In the genomic region with DNA sequence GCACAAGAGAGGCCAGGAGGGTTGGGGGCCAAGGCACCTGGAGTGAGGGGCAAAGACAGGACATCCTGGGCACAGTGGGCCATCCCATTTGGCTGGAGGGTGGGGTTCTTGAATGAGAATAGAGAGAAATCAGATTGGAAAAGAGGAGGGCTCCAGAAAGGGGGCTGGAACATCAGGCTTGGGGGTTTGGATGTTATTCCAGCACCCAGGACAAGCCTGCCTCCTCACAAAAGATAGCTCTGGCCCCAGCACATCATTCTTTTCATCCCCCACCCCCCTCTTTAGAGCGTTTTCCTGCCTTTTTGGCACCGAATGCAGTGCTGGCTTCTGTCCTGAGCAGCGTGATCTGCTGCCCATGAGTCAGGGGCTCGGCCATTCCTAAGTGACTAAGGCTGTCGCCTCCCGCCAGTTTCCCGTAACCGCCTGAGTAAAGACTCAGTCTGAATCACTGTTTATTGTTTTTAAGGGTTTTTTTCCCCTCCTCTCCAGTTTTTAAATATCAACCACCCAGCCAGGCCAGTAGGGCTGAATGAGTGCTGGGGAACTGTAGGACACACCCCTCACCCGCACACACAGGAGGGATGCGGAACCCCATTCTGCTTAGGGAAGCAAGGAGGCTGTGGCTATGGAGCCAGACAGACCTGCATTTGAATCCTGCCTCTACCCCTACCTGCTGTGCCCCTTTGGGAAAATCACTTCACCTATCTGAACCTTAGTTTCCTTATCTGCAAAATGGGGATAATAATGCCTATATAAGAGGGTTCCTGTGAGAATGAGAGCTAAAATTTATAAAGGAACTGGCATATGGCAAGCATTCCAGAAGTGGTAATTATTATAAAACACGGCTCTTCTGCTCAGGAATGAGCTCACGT, we compare ENCODE assay signal across 1 cellular context.
TF ChIP-seq lines count a peak whose summit lies in the region.

No MANE protein-coding gene starts in this region.

TF ChIP-seq in HepG2, 621 proteins besides CTCF, POLR2A, EP300 and RAD21 (continued from another document):
- TF ChIP-seq, protein P1, sequence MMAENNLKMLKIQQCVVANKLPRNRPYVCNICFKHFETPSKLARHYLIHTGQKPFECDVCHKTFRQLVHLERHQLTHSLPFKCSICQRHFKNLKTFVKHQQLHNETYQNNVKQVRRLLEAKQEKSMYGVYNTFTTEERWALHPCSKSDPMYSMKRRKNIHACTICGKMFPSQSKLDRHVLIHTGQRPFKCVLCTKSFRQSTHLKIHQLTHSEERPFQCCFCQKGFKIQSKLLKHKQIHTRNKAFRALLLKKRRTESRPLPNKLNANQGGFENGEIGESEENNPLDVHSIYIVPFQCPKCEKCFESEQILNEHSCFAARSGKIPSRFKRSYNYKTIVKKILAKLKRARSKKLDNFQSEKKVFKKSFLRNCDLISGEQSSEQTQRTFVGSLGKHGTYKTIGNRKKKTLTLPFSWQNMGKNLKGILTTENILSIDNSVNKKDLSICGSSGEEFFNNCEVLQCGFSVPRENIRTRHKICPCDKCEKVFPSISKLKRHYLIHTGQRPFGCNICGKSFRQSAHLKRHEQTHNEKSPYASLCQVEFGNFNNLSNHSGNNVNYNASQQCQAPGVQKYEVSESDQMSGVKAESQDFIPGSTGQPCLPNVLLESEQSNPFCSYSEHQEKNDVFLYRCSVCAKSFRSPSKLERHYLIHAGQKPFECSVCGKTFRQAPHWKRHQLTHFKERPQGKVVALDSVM (CRISPR knock-in tag; IDR thresholded peaks at IDR 0.05): no peak
- no peak for TF ChIP-seq ZNF17 (CRISPR knock-in tag; IDR thresholded peaks at IDR 0.05)
- no peak for TF ChIP-seq ZNF432 (CRISPR knock-in tag; IDR thresholded peaks at IDR 0.05; ENCODE audit: borderline replicate concordance)
- no peak for TF ChIP-seq ZNF644 (CRISPR knock-in tag; IDR thresholded peaks at IDR 0.05; ENCODE audit: low read depth)
- TF ChIP-seq CHD2 (IDR thresholded peaks at IDR 0.05; ENCODE audit: low read depth, low read length): no peak
- no peak for TF ChIP-seq CEBPG (CRISPR knock-in tag; IDR thresholded peaks at IDR 0.05)
